In the genomic region with DNA sequence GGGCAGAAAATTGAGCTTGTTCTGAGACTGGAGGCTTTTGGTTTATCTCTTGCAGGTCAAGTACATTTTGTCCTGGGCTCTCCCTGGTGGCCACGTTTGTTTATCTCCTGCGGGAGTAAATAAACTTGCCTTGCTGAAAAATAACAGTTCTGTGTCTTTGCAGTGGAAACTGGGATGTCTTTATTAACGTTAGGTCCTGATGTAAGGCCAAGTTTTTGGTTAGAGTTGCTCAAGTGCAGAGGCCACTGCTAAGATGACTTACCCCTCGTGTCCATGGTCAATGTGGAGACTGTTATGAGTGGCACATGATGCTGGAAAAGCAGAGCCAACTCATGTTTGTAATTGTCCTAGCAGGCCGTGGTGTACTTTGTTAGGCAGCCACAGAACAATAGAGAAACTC, we compare ENCODE assay signal across 1 cellular context.
TF ChIP-seq lines count a peak whose summit lies in the region.

No MANE protein-coding gene starts in this region.

TF ChIP-seq in IMR-90, 13 proteins besides CTCF, POLR2A, EP300 and RAD21 (continued from another document):
- TF ChIP-seq, protein P1, sequence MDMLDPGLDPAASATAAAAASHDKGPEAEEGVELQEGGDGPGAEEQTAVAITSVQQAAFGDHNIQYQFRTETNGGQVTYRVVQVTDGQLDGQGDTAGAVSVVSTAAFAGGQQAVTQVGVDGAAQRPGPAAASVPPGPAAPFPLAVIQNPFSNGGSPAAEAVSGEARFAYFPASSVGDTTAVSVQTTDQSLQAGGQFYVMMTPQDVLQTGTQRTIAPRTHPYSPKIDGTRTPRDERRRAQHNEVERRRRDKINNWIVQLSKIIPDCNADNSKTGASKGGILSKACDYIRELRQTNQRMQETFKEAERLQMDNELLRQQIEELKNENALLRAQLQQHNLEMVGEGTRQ (IDR thresholded peaks at IDR 0.05; ENCODE audit: low read depth, low read length) = no peak
- TF ChIP-seq CEBPB (IDR thresholded peaks at IDR 0.05; ENCODE audit: low read depth, low read length) (no peak), MAZ (IDR thresholded peaks at IDR 0.05; ENCODE audit: borderline replicate concordance, low read depth, low read length) (no peak)
